1 cellular context compared by ENCODE assay signal in the genomic region with DNA sequence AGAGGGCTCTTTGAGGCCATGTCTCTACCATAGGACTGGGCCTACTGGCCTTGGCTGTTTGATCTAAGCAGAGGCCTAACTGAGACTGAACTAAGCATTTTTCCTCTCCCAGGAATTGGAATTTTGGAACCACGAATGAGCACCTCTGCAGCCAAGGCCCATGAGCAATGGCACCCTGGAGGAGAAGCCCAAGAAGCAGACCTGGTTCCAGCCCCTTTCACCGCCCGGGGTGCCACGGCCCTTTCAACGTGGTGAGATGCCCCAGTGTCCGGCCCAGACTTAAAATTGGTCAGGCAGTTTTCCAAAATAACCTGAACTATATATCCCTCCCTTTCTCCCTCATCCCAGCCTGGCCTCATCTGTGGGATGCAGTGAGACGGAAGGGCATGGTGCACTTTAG.
TF ChIP-seq lines count a peak whose summit lies in the region.

No MANE protein-coding gene starts in this region.

TF ChIP-seq in HepG2, 621 proteins besides CTCF, POLR2A, EP300 and RAD21:
- TF ChIP-seq ZNF749 (CRISPR knock-in tag; IDR thresholded peaks at IDR 0.05; ENCODE audit: borderline replicate concordance) (no peak), STAG1 (CRISPR knock-in tag; IDR thresholded peaks at IDR 0.05) (peak; percentile 46; the same call in 1 of the 2 replicates), ZNF607 (CRISPR knock-in tag; IDR thresholded peaks at IDR 0.05; ENCODE audit: borderline replicate concordance) (no peak), ZBTB21 (CRISPR knock-in tag; IDR thresholded peaks at IDR 0.05) (no peak), KLF11 (CRISPR knock-in tag; IDR thresholded peaks at IDR 0.05) (no peak)
